ENCODE assay signal across 1 cellular context in the genomic region with DNA sequence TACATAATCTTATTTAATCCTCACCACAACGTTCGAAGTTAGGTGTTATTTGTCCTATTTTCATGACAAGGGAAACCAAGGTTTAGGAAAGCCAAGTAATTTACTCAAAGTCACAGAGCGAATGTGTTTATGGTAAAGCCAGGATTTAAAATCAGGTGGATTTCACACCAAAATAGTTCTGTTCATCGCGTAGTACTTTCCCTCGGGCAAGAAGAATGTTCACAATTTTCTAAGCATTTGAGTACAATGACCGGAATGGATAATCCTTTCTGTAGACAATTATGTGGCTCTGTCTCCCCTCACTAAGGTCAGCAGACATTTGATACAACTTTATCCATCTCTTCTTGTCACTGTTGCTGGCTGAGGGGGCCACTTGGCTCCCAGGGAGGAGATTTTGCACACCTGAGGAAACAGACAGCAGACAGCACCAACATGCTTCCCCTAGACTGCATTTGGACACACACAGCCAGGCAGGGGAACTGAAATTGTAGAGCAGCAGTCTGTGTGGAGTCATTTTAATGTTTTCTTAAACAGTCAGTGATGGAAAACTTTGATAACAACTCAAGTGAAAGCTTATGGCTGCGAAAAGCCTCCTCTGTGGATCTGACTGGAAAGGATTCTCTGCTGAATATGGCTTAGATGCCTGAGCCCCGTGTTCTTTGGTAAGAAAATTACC.
TF ChIP-seq lines count a peak whose summit lies in the region.

No MANE protein-coding gene starts in this region.

TF ChIP-seq in K562, 482 proteins besides CTCF, POLR2A, EP300 and RAD21 (continued from another document):
- TF ChIP-seq, protein P1, sequence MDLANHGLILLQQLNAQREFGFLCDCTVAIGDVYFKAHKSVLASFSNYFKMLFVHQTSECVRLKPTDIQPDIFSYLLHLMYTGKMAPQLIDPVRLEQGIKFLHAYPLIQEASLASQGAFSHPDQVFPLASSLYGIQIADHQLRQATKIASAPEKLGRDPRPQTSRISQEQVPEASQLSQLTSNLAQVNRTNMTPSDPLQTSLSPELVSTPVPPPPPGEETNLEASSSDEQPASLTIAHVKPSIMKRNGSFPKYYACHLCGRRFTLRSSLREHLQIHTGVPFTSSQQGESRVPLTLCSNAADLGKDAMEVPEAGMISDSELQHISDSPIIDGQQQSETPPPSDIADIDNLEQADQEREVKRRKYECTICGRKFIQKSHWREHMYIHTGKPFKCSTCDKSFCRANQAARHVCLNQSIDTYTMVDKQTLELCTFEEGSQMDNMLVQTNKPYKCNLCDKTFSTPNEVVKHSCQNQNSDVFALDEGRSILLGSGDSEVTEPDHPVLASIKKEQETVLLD (IDR thresholded peaks at IDR 0.05) = no peak
- TF ChIP-seq MTF1 (CRISPR knock-in tag; IDR thresholded peaks at IDR 0.05; ENCODE audit: borderline replicate concordance) (no peak), NFIC (IDR thresholded peaks at IDR 0.05) (no peak), SOX6 (IDR thresholded peaks at IDR 0.05) (no peak), THRAP3 (IDR thresholded peaks at IDR 0.05; ENCODE audit: borderline replicate concordance) (no peak), POLR2G (IDR thresholded peaks at IDR 0.05; ENCODE audit: low read depth, low read length) (no peak), ZNF830 (CRISPR knock-in tag; IDR thresholded peaks at IDR 0.05) (no peak), CTBP1 (IDR thresholded peaks at IDR 0.05; ENCODE audit: borderline replicate concordance) (no peak), GABPB1 (CRISPR knock-in tag; IDR thresholded peaks at IDR 0.05) (no peak), TFAP4 (CRISPR knock-in tag; IDR thresholded peaks at IDR 0.05; ENCODE audit: borderline replicate concordance) (no peak), ELF4 (CRISPR knock-in tag; IDR thresholded peaks at IDR 0.05) (no peak), MCM2 (IDR thresholded peaks at IDR 0.05; ENCODE audit: low read depth) (no peak), MCM5 (IDR thresholded peaks at IDR 0.05; ENCODE audit: low read depth) (no peak), NBN (IDR thresholded peaks at IDR 0.05; ENCODE audit: low read depth) (no peak)
- TF ChIP-seq, protein P2, sequence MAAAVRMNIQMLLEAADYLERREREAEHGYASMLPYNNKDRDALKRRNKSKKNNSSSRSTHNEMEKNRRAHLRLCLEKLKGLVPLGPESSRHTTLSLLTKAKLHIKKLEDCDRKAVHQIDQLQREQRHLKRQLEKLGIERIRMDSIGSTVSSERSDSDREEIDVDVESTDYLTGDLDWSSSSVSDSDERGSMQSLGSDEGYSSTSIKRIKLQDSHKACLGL (CRISPR knock-in tag; IDR thresholded peaks at IDR 0.05; ENCODE audit: borderline replicate concordance, poor library complexity, severe bottlenecking) = no peak
- TF ChIP-seq, protein P3, sequence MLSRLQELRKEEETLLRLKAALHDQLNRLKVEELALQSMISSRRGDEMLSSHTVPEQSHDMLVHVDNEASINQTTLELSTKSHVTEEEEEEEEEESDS (CRISPR knock-in tag; IDR thresholded peaks at IDR 0.05) = no peak
- TF ChIP-seq, protein P4, sequence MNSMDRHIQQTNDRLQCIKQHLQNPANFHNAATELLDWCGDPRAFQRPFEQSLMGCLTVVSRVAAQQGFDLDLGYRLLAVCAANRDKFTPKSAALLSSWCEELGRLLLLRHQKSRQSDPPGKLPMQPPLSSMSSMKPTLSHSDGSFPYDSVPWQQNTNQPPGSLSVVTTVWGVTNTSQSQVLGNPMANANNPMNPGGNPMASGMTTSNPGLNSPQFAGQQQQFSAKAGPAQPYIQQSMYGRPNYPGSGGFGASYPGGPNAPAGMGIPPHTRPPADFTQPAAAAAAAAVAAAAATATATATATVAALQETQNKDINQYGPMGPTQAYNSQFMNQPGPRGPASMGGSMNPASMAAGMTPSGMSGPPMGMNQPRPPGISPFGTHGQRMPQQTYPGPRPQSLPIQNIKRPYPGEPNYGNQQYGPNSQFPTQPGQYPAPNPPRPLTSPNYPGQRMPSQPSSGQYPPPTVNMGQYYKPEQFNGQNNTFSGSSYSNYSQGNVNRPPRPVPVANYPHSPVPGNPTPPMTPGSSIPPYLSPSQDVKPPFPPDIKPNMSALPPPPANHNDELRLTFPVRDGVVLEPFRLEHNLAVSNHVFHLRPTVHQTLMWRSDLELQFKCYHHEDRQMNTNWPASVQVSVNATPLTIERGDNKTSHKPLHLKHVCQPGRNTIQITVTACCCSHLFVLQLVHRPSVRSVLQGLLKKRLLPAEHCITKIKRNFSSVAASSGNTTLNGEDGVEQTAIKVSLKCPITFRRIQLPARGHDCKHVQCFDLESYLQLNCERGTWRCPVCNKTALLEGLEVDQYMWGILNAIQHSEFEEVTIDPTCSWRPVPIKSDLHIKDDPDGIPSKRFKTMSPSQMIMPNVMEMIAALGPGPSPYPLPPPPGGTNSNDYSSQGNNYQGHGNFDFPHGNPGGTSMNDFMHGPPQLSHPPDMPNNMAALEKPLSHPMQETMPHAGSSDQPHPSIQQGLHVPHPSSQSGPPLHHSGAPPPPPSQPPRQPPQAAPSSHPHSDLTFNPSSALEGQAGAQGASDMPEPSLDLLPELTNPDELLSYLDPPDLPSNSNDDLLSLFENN (IDR thresholded peaks at IDR 0.05; ENCODE audit: low read depth in 2 of 2, low read length in 2 of 2) = no peak
